Comparison of ENCODE assay signal across 21 cellular contexts in genomic region chr1:62111084-62111483, GRCh38.
DNase-seq lines count a peak whose midpoint lies in the region; ATAC-seq, FAIRE-seq and TF ChIP-seq lines count a peak whose summit lies in the region.
"Had no signal": no experiment of that assay in that cellular context is flagged by ENCODE, and none has a peak within 500 bp of the region (broad histone marks: within the 10 kb centered on the region; RNA-seq: fewer than 3 reads in every experiment).

No MANE protein-coding gene starts in this region.

- H3K27ac Mint-ChIP-seq in chondrocyte (ENCODE audit: unreplicated experiment) = no peak overlapping the region
- H3K27ac Mint-ChIP-seq in CD8-positive, alpha-beta memory T cell = no peak overlapping the region
- H3K27ac Mint-ChIP-seq: activated CD4-positive, alpha-beta T cell treated with anti-CD3 and anti-CD28 coated beads, Interleukin-2, amount 10 ng/mL, durations not matched to agents 24 days and 14 days; activated naive CD4-positive, alpha-beta T cell treated with anti-CD3 and anti-CD28 coated beads, Interleukin-2, amount 50 U/mL, for 72 hours; activated T-helper 17 cell treated with anti-CD3 and anti-CD28 coated beads, Interleukin-2, amount 50 U/mL, for 72 hours; T-helper 1 cell treated with Interleukin-12 subunit alpha and Interleukin-12 subunit beta and Interleukin-4 antibody, amounts not matched to agents 30 μg/mL and 1 μg/mL, for 36 hours had no signal

- CTCF ChIA-PET in HEK293T (lab: Yijun Ruan, JAX) = no interaction called here
- CTCF ChIA-PET in CD8-positive, alpha-beta memory T cell (lab: Charles Lee) = no interaction called here

- H3K9me3 ChIP-seq in liver (ENCODE audit: control insufficient read depth in 4 of 4, low read length in 3 of 4) = no peaks in the 10 kb centered on the region
- H3K9me3 ChIP-seq in CD8-positive, alpha-beta memory T cell (ENCODE audit: low read length) = no peaks in the 10 kb centered on the region
- H3K9me3 ChIP-seq: transverse colon had no signal

- TF ChIP-seq CTCF in D721Med (IDR thresholded peaks at IDR 0.05; ENCODE audit: insufficient read depth, missing control alignments) (peak; percentile 23), chondrocyte (IDR thresholded peaks at IDR 0.05) (peak; percentile 66), liver (IDR thresholded peaks at IDR 0.05; ENCODE audit: low read depth, low read length, missing input control) (no peak)

- 94% methylated on average over 1 of the region's 1 CpG for WGBS in liver

- peak; percentile 20 to 21 for TF ChIP-seq RAD21 in liver (IDR thresholded peaks at IDR 0.05)

- no peak for FAIRE-seq in D721Med (lab: Jason Lieb, UNC)
- FAIRE-seq: keratinocyte had no signal

- no peak overlapping the region for H3K27ac ChIP-seq in liver (ENCODE audit: low read depth in 1 of 2, low read length in 2 of 2)
- H3K27ac ChIP-seq in CD8-positive, alpha-beta memory T cell (ENCODE audit: low read depth, low read length) = no peak overlapping the region
- H3K27ac ChIP-seq: transverse colon had no signal

- POLR2A ChIA-PET in HEK293T (lab: Yijun Ruan, JAX) = no interaction called here
- POLR2A ChIA-PET in CD8-positive, alpha-beta memory T cell (lab: Charles Lee) = no interaction called here

- no peaks in the 10 kb centered on the region for H3K36me3 Mint-ChIP-seq in chondrocyte (ENCODE audit: low read depth)
- H3K36me3 Mint-ChIP-seq in CD8-positive, alpha-beta memory T cell = peaks cover 5 to 34% (median 11%) of the 10 kb centered on the region in 3 donors
- H3K36me3 Mint-ChIP-seq: activated naive CD4-positive, alpha-beta T cell treated with anti-CD3 and anti-CD28 coated beads, Interleukin-2, amount 50 U/mL, for 72 hours had no signal

- no peaks in the 10 kb centered on the region for H3K9me3 Mint-ChIP-seq in chondrocyte (ENCODE audit: low read depth)
- no peaks in the 10 kb centered on the region for H3K9me3 Mint-ChIP-seq in CD8-positive, alpha-beta memory T cell
- H3K9me3 Mint-ChIP-seq: activated CD4-positive, alpha-beta T cell treated with anti-CD3 and anti-CD28 coated beads, Interleukin-2, amount 10 ng/mL, durations not matched to agents 24 days and 14 days; activated naive CD4-positive, alpha-beta T cell treated with anti-CD3 and anti-CD28 coated beads, Interleukin-2, amount 50 U/mL, for 72 hours; activated T-helper 17 cell treated with anti-CD3 and anti-CD28 coated beads, Interleukin-2, amount 50 U/mL, for 72 hours; T-helper 1 cell treated with Interleukin-12 subunit alpha and Interleukin-12 subunit beta and Interleukin-4 antibody, amounts not matched to agents 30 μg/mL and 1 μg/mL, for 36 hours had no signal

- no peaks in the 10 kb centered on the region for H3K27me3 Mint-ChIP-seq in chondrocyte (ENCODE audit: low read depth)
- no peaks in the 10 kb centered on the region for H3K27me3 Mint-ChIP-seq in CD8-positive, alpha-beta memory T cell
- H3K27me3 Mint-ChIP-seq: activated CD4-positive, alpha-beta T cell treated with anti-CD3 and anti-CD28 coated beads, Interleukin-2, amount 10 ng/mL, durations not matched to agents 24 days and 14 days; activated T-helper 17 cell treated with anti-CD3 and anti-CD28 coated beads, Interleukin-2, amount 50 U/mL, for 72 hours had no signal

- no peak for ATAC-seq in HG03520 (IDR thresholded peaks at IDR 0.05; ENCODE audit: unreplicated experiment)
- ATAC-seq: activated naive CD4-positive, alpha-beta T cell treated with anti-CD3 and anti-CD28 coated beads, Interleukin-2, amount 50 U/mL, for 72 hours; activated T-helper 17 cell treated with anti-CD3 and anti-CD28 coated beads, Interleukin-2, amount 50 U/mL, for 72 hours; esophagus mucosa had no signal

- H3K27me3 ChIP-seq in liver (ENCODE audit: control insufficient read depth in 4 of 4, insufficient read depth in 4 of 4, low read length in 3 of 4) = no peaks in the 10 kb centered on the region
- H3K27me3 ChIP-seq in CD8-positive, alpha-beta memory T cell (ENCODE audit: insufficient read depth, low read length, poor library complexity, severe bottlenecking) = no peaks in the 10 kb centered on the region
- H3K27me3 ChIP-seq: transverse colon had no signal

- no peak overlapping the region for H3K9ac ChIP-seq in liver (ENCODE audit: low read depth in 1 of 2, low read length in 2 of 2)

- no peak overlapping the region for H3K4me3 Mint-ChIP-seq in chondrocyte (ENCODE audit: unreplicated experiment)
- H3K4me3 Mint-ChIP-seq in CD8-positive, alpha-beta memory T cell = no peak overlapping the region
- H3K4me3 Mint-ChIP-seq: activated CD4-positive, alpha-beta T cell treated with anti-CD3 and anti-CD28 coated beads, Interleukin-2, amount 10 ng/mL, durations not matched to agents 24 days and 14 days; activated T-helper 17 cell treated with anti-CD3 and anti-CD28 coated beads, Interleukin-2, amount 50 U/mL, for 72 hours; T-helper 1 cell treated with Interleukin-12 subunit alpha and Interleukin-12 subunit beta and Interleukin-4 antibody, amounts not matched to agents 30 μg/mL and 1 μg/mL, for 36 hours had no signal

- H3K36me3 ChIP-seq in liver (ENCODE audit: control insufficient read depth in 4 of 4, insufficient read depth in 3 of 4, low read depth in 1 of 4, low read length in 3 of 4) = peaks cover 0 to 4% (median 0%) of the 10 kb centered on the region in 4 donors
- H3K36me3 ChIP-seq in CD8-positive, alpha-beta memory T cell (ENCODE audit: insufficient read depth, low read length) = no peaks in the 10 kb centered on the region

- DNase-seq in D721Med (ENCODE audit: insufficient read length, low spot score) (no peak), HEK293T (ENCODE audit: extremely low spot score) (no peak), chondrocyte (ENCODE audit: low spot score) (no peak), D341Med (ENCODE audit: low spot score) (no peak), nucleus accumbens (lab: John Stamatoyannopoulos, UW) (no peak)
- DNase-seq in CD8-positive, alpha-beta memory T cell = no peak
- DNase-seq: activated CD4-positive, alpha-beta T cell treated with anti-CD3 and anti-CD28 coated beads, Interleukin-2, amount 10 ng/mL, durations not matched to agents 24 days and 14 days; aorta; caudate nucleus; DND-41; mesenchymal stem cell; SHP77; stimulated activated CD4-positive, alpha-beta T cell treated with anti-CD3 and anti-CD28 coated beads, Interleukin-15, amount 100 ng/mL, for 24 hours; transverse colon had no signal

- H3K4me1 ChIP-seq in liver (ENCODE audit: control insufficient read depth in 4 of 4, insufficient read depth in 4 of 4, low read length in 3 of 4) = no peaks in the 10 kb centered on the region
- H3K4me1 ChIP-seq in CD8-positive, alpha-beta memory T cell (ENCODE audit: insufficient read depth, low read length) = no peaks in the 10 kb centered on the region
- H3K4me1 ChIP-seq: transverse colon had no signal

- no peak overlapping the region for H3K4me3 ChIP-seq in liver (ENCODE audit: low read depth in 1 of 3, low read length in 3 of 3)
- no peak overlapping the region for H3K4me3 ChIP-seq in CD8-positive, alpha-beta memory T cell (ENCODE audit: low read length)
- H3K4me3 ChIP-seq: transverse colon had no signal

- H3K4me1 Mint-ChIP-seq in chondrocyte (ENCODE audit: low read depth) = no peaks in the 10 kb centered on the region
- H3K4me1 Mint-ChIP-seq in CD8-positive, alpha-beta memory T cell = no peaks in the 10 kb centered on the region
- H3K4me1 Mint-ChIP-seq: activated CD4-positive, alpha-beta T cell treated with anti-CD3 and anti-CD28 coated beads, Interleukin-2, amount 10 ng/mL, durations not matched to agents 24 days and 14 days; activated T-helper 17 cell treated with anti-CD3 and anti-CD28 coated beads, Interleukin-2, amount 50 U/mL, for 72 hours had no signal

TF ChIP-seq in HEK293T, 16 proteins besides CTCF, POLR2A, EP300 and RAD21 (continues in another document):
- TF ChIP-seq BHLHE40 (IDR thresholded peaks at IDR 0.05; ENCODE audit: borderline replicate concordance) (no peak), FOXA1 (IDR thresholded peaks at IDR 0.05) (no peak), ZNF384 (IDR thresholded peaks at IDR 0.05) (peak; percentile 23; the same call in 1 of the 2 replicates), FOXM1 (IDR thresholded peaks at IDR 0.05; ENCODE audit: borderline replicate concordance) (no peak), L3MBTL2 (conservative IDR thresholded peaks at IDR 0.05) (no peak), NFRKB (IDR thresholded peaks at IDR 0.05) (no peak), FOXK2 (IDR thresholded peaks at IDR 0.05) (no peak), TARDBP (IDR thresholded peaks at IDR 0.05) (no peak), SUZ12 (IDR thresholded peaks at IDR 0.05) (no peak), CTBP1 (IDR thresholded peaks at IDR 0.05; ENCODE audit: borderline replicate concordance) (no peak), HDGF (IDR thresholded peaks at IDR 0.05; ENCODE audit: borderline replicate concordance) (no peak)

TF ChIP-seq in liver, 16 proteins besides CTCF, POLR2A, EP300 and RAD21:
- TF ChIP-seq REST (IDR thresholded peaks at IDR 0.05) (no peak), HNF4G (IDR thresholded peaks at IDR 0.05) (no peak)
TF ChIP-seq in liver: peak in this region for 0.
